8 cellular contexts compared by ENCODE assay signal in the genomic region with DNA sequence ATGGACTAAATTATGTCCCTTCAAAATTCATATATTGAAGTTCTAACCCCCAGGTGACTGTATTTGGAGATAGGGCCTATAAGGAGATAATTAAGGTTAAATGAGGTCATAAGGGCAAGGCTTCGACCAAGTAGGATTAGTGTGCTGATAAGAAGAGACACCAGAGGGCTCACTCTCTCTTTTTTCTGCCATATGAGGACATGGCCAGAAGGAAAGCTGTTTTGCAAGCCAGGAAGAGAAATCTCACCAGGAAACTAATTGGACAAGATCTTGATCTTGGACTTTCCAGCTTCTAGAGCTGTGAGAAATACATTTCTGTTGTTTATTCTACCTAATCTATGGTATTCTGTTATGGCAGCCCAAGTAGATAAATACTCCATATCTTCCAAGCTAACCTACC.
DNase-seq lines count a peak whose midpoint lies in the region; ATAC-seq and TF ChIP-seq lines count a peak whose summit lies in the region.

No MANE protein-coding gene starts in this region.

- H3K4me1 ChIP-seq in left ventricle myocardium inferior, result no peaks in the 10 kb centered on the region

- peaks cover 6% of the 10 kb centered on the region for H3K9me3 ChIP-seq in left ventricle myocardium inferior (replicated peaks)

- TF ChIP-seq CTCF in left ventricle myocardium inferior (IDR thresholded peaks at IDR 0.05; ENCODE audit: borderline replicate concordance), result peak; percentile 12

- intact Hi-C loops in left ventricle myocardium inferior (cut with micrococcal nuclease), result no loop called here
- intact Hi-C loops in Right ventricle myocardium inferior (cut with DNase I), result no loop called here

- ATAC-seq in Right ventricle myocardium inferior, result no peak

- DNase-seq in left ventricle myocardium inferior (no peak), Right ventricle myocardium inferior (ENCODE audit: missing footprints) (no peak), NCI-H2227 treated with DMSO at 0.1 percent for 48 hours (lab: John Stamatoyannopoulos, UW) (peak; percentile 10), fibroblast of gingiva (ENCODE audit: low read depth) (peak; percentile 12), NCI-H2196 (lab: John Stamatoyannopoulos, UW; ENCODE audit: unreplicated experiment) (no peak), T-helper 1 cell (no peak)
- no peak for DNase-seq in activated CD8-positive, alpha-beta memory T cell treated with anti-CD3 and anti-CD28 coated beads, Interleukin-2, amount 50 U/mL, for 4 hours
- no peak for DNase-seq in NK-92 treated with Interleukin-12 subunit alpha and Interleukin-12 subunit beta, amount 100 ng/mL, for 24 hours (lab: John Stamatoyannopoulos, UW)

- no peaks in the 10 kb centered on the region for H3K27me3 ChIP-seq in left ventricle myocardium inferior (ENCODE audit: low read depth)

- no peaks in the 10 kb centered on the region for H3K36me3 ChIP-seq in left ventricle myocardium inferior

- H3K27ac ChIP-seq in left ventricle myocardium inferior (replicated peaks), result no peak overlapping the region

- no peak overlapping the region for H3K4me3 ChIP-seq in left ventricle myocardium inferior

Comparison
In these comparisons a context has a peak if more than half of its experiments do, and no peak if none do; other contexts are left out.
1. DNase-seq: peak in NCI-H2227 treated with DMSO at 0.1 percent for 48 hours (single experiment) and fibroblast of gingiva (single experiment); none in left ventricle myocardium inferior (single experiment), Right ventricle myocardium inferior (single experiment), activated CD8-positive, alpha-beta memory T cell treated with anti-CD3 and anti-CD28 coated beads, Interleukin-2, amount 50 U/mL, for 4 hours (single experiment), NK-92 treated with Interleukin-12 subunit alpha and Interleukin-12 subunit beta, amount 100 ng/mL, for 24 hours (single experiment), NCI-H2196 (single experiment) and T-helper 1 cell (0 of 5).